ENCODE assay signal across 8 cellular contexts in genomic region chr11:62621027-62621566, GRCh38. TPM values are rescaled to one million over a fixed set of nuclear protein-coding genes. Genes with fewer than 3 reads are reported as not detected.
DNase-seq lines count a peak whose midpoint lies in the region; ATAC-seq and TF ChIP-seq lines count a peak whose summit lies in the region.

No MANE protein-coding gene starts in this region.

- H3K4me3 Mint-ChIP-seq in IgD-negative memory B cell, result peak overlapping the region; percentile 85 to 99 (median 93)
- H3K4me3 Mint-ChIP-seq in central memory CD8-positive, alpha-beta T cell, result peak overlapping the region; percentile 90

- intact Hi-C loops in A673 (cut with micrococcal nuclease; ENCODE audit: unreplicated experiment), result no loop called here

- no peak for ATAC-seq in central memory CD8-positive, alpha-beta T cell (replicated peaks; ENCODE audit: extremely low read depth, poor library complexity, severe bottlenecking)
- ATAC-seq in GM21360 (IDR thresholded peaks at IDR 0.05; ENCODE audit: unreplicated experiment), result no peak

- H3K36me3 ChIP-seq in A673 (ENCODE audit: insufficient read depth, low read length, poor library complexity, severe bottlenecking), result peaks cover 24% of the 10 kb centered on the region
- peaks cover 12% of the 10 kb centered on the region for H3K36me3 ChIP-seq in mucosa of stomach (ENCODE audit: control insufficient read depth, insufficient read depth, low read length)

- DNase-seq in A673 (ENCODE audit: low spot score) (no peak), GM19238 (ENCODE audit: insufficient read length, low spot score) (no peak), NCI-H187 treated with DMSO at 0.1 percent for 48 hours (lab: John Stamatoyannopoulos, UW) (no peak), NCI-H524 treated with DMSO at 0.1 percent for 48 hours (lab: John Stamatoyannopoulos, UW) (no peak)
- DNase-seq in central memory CD8-positive, alpha-beta T cell (ENCODE audit: low spot score in 2 of 2), result no peak

- no peaks in the 10 kb centered on the region for H3K9me3 Mint-ChIP-seq in IgD-negative memory B cell
- no peaks in the 10 kb centered on the region for H3K9me3 Mint-ChIP-seq in central memory CD8-positive, alpha-beta T cell

- H3K4me3 ChIP-seq in A673 (ENCODE audit: low read depth, low read length, poor library complexity, severe bottlenecking) (peak overlapping the region; percentile 57), mucosa of stomach (ENCODE audit: low read length) (peak overlapping the region; percentile 39)

- H3K9me3 ChIP-seq in A673 (ENCODE audit: low read depth, low read length, poor library complexity, severe bottlenecking) (no peaks in the 10 kb centered on the region), mucosa of stomach (ENCODE audit: control insufficient read depth, low read length) (no peaks in the 10 kb centered on the region)

- peak overlapping the region; percentile 75 for H3K9ac ChIP-seq in mucosa of stomach (ENCODE audit: low read length)

- no peak for TF ChIP-seq CTCF in A673 (conservative IDR thresholded peaks at IDR 0.05; ENCODE audit: low read depth, low read length)

- POLR2A ChIA-PET in A673 (lab: Charles Lee; ENCODE audit: low non-redundant PET), result interaction anchor here (0.6 kb wide), 1 partner anchor 265 kb away, joined by 4 read pairs; no protein-coding TSS in a partner anchor

- H3K27me3 ChIP-seq in A673 (replicated peaks; ENCODE audit: insufficient read depth, low read depth, low read length, poor library complexity) (no peaks in the 10 kb centered on the region), mucosa of stomach (ENCODE audit: control insufficient read depth, insufficient read depth, low read length) (no peaks in the 10 kb centered on the region)

- peaks cover 12% of the 10 kb centered on the region for H3K4me1 ChIP-seq in A673 (ENCODE audit: insufficient read depth, low read length, poor library complexity, severe bottlenecking)
- H3K4me1 ChIP-seq in mucosa of stomach (ENCODE audit: control insufficient read depth, insufficient read depth, low read length), result peaks cover 6% of the 10 kb centered on the region

- TSS peak; percentile 36 for BruUV-seq in A673 (replicated peaks; lab: Mats Ljungman, UMichigan)

- H3K36me3 Mint-ChIP-seq in IgD-negative memory B cell, result peaks cover 7% of the 10 kb centered on the region
- peaks cover 37% of the 10 kb centered on the region for H3K36me3 Mint-ChIP-seq in central memory CD8-positive, alpha-beta T cell (ENCODE audit: insufficient read depth)

- peak overlapping the region; percentile 86 for H3K27ac ChIP-seq in A673 (ENCODE audit: low read depth, low read length, poor library complexity, severe bottlenecking)

- peaks cover 0 to 15% (median 9%) of the 10 kb centered on the region in 3 donors for H3K4me1 Mint-ChIP-seq in IgD-negative memory B cell
- peaks cover 19% of the 10 kb centered on the region for H3K4me1 Mint-ChIP-seq in central memory CD8-positive, alpha-beta T cell

- no peaks in the 10 kb centered on the region for H3K27me3 Mint-ChIP-seq in IgD-negative memory B cell
- no peaks in the 10 kb centered on the region for H3K27me3 Mint-ChIP-seq in central memory CD8-positive, alpha-beta T cell

- peak overlapping the region; percentile 92 to 97 (median 96) for H3K27ac Mint-ChIP-seq in IgD-negative memory B cell
- H3K27ac Mint-ChIP-seq in central memory CD8-positive, alpha-beta T cell (ENCODE audit: low read depth), result peak overlapping the region; percentile 93

- CTCF ChIA-PET in A673 (lab: Charles Lee), result interaction anchor here (1.1 kb wide), 1 partner anchor 30 kb away, joined by 6 read pairs; the partner anchor contains the start of gene TUT1

RNA-seq across cellular contexts. Expression of gene B3GAT3, which starts 0.7 kb away (rescaled TPM):
- total RNA-seq in A673 (2021), result 64.7 and 68.2 TPM in 2 replicates
- 36.1 TPM for polyA plus RNA-seq in IgD-negative memory B cell

RNA-seq across cellular contexts. Expression of gene ROM1, which starts 8.0 kb away (rescaled TPM):
- 1.1 and 1.3 TPM in 2 replicates for total RNA-seq in A673 (2021)
- 0.19 TPM for polyA plus RNA-seq in IgD-negative memory B cell

RNA-seq across cellular contexts. Expression of gene EML3, which starts 8.5 kb away (rescaled TPM):
- 21.3 and 30.4 TPM in 2 replicates for total RNA-seq in A673 (2021)
- polyA plus RNA-seq in IgD-negative memory B cell, result 13.8 TPM

RNA-seq across cellular contexts. Expression of gene MTA2, which starts 19.4 kb away (rescaled TPM):
- total RNA-seq in A673 (2021), result 241 and 243 TPM in 2 replicates
- 32.9 TPM for polyA plus RNA-seq in IgD-negative memory B cell

RNA-seq across cellular contexts. Expression of gene GANAB, which starts 25.3 kb away (rescaled TPM):
- total RNA-seq in A673 (2021), result 475 and 489 TPM in 2 replicates
- polyA plus RNA-seq in IgD-negative memory B cell, result 112 TPM
